20 cellular contexts compared by ENCODE assay signal in genomic region chr12:127819066-127819465, GRCh38.
"Had no signal": no experiment of that assay in that cellular context is flagged by ENCODE, and none has a peak within 500 bp of the region (broad histone marks: within the 10 kb centered on the region; RNA-seq: fewer than 3 reads in every experiment).

No MANE protein-coding gene starts in this region.

- H3K9me3 ChIP-seq: body of pancreas, transverse colon had no signal

- H3K36me3 Mint-ChIP-seq: activated naive CD4-positive, alpha-beta T cell treated with anti-CD3 and anti-CD28 coated beads, Interleukin-2, amount 50 U/mL, for 72 hours; immature natural killer cell; natural killer cell treated with Interleukin-12 subunit alpha and Interleukin-12 subunit beta and Interleukin-15 and Interleukin-18, amount 100 ng/mL, for 72 hours; stimulated activated naive B cell treated with anti-CD40 and anti-IgM and Interleukin-4, amounts not matched to agents 10 μg/mL and 1 μg/mL and 100 μg/mL, for 72 hours had no signal

- H3K36me3 ChIP-seq: heart left ventricle, transverse colon had no signal

- H3K27me3 ChIP-seq: body of pancreas, heart left ventricle, transverse colon had no signal

- H3K27ac ChIP-seq: body of pancreas, heart left ventricle, transverse colon had no signal

- H3K4me3 Mint-ChIP-seq: activated CD8-positive, alpha-beta T cell treated with anti-CD3 and anti-CD28 coated beads for 36 hours; activated T-cell treated with anti-CD3 and anti-CD28 coated beads, Interleukin-2, amount 50 U/mL, for 4 hours; immature natural killer cell; natural killer cell treated with Interleukin-12 subunit alpha and Interleukin-12 subunit beta and Interleukin-15 and Interleukin-18, amount 100 ng/mL, for 72 hours; stimulated activated naive B cell treated with anti-CD40 and anti-IgM and Interleukin-4, amounts not matched to agents 10 μg/mL and 1 μg/mL and 100 μg/mL, for 72 hours; T-helper 17 cell; WTC11 had no signal

- DNase-seq: activated CD4-positive, alpha-beta T cell treated with anti-CD3 and anti-CD28 coated beads for 4 hours; activated CD8-positive, alpha-beta T cell treated with anti-CD3 and anti-CD28 coated beads for 36 hours; activated effector memory CD4-positive, alpha-beta T cell treated with Interleukin-2 at 50 U/mL for 16 hours; activated T-cell treated with anti-CD3 and anti-CD28 coated beads, Interleukin-2, amount 50 U/mL, for 4 hours; amniotic stem cell; body of pancreas; caudate nucleus; heart left ventricle; immature natural killer cell; mesendoderm; posterior cingulate gyrus; stimulated activated CD4-positive, alpha-beta T cell treated with anti-CD3 and anti-CD28 coated beads, Interleukin-15, amount 100 ng/mL, for 24 hours; stimulated activated CD4-positive, alpha-beta T cell treated with anti-CD3 and anti-CD28 coated beads, Interleukin-4, amount 100 ng/mL, for 1 hour; stimulated activated naive B cell treated with anti-CD40 and anti-IgM and Interleukin-4, amounts not matched to agents 10 μg/mL and 1 μg/mL and 100 μg/mL, for 72 hours; substantia nigra; T-helper 17 cell; transverse colon had no signal

- H3K4me1 ChIP-seq: body of pancreas, transverse colon had no signal

- H3K27me3 Mint-ChIP-seq: activated CD8-positive, alpha-beta T cell treated with anti-CD3 and anti-CD28 coated beads for 36 hours; natural killer cell treated with Interleukin-12 subunit alpha and Interleukin-12 subunit beta and Interleukin-15 and Interleukin-18, amount 100 ng/mL, for 72 hours; stimulated activated naive B cell treated with anti-CD40 and anti-IgM and Interleukin-4, amounts not matched to agents 10 μg/mL and 1 μg/mL and 100 μg/mL, for 72 hours; T-helper 17 cell had no signal

- H3K4me3 ChIP-seq: body of pancreas, heart left ventricle, transverse colon had no signal

- H3K27ac Mint-ChIP-seq: activated CD8-positive, alpha-beta T cell treated with anti-CD3 and anti-CD28 coated beads for 36 hours; activated naive CD4-positive, alpha-beta T cell treated with anti-CD3 and anti-CD28 coated beads, Interleukin-2, amount 50 U/mL, for 72 hours; immature natural killer cell; natural killer cell treated with Interleukin-12 subunit alpha and Interleukin-12 subunit beta and Interleukin-15 and Interleukin-18, amount 100 ng/mL, for 72 hours; T-helper 17 cell; WTC11 had no signal

- H3K9me3 Mint-ChIP-seq: activated CD8-positive, alpha-beta T cell treated with anti-CD3 and anti-CD28 coated beads for 36 hours had no signal

- H3K4me1 Mint-ChIP-seq: immature natural killer cell, T-helper 17 cell, WTC11 had no signal
